ENCODE assay signal across 20 cellular contexts in the genomic region with DNA sequence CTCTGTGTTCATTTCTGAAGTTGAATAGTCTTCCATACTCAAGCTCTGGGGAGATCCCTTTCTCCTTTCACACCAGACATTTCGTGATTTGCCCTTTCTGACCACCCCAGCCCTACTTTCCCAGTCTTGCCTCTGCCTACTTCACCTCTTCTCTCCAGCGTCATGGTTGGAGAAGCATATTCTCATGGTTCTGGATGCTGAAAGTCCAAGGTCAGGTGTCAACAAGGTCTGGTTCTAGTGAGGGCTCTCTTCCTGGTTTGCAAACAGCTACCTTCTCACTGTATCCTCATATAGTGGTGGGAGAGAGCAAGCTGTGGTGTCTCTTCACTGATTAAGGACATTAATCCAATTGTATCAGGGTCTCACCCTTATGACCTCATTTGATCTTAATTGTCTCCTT.
"Had no signal": no experiment of that assay in that cellular context is flagged by ENCODE, and none has a peak within 500 bp of the region (broad histone marks: within the 10 kb centered on the region; RNA-seq: fewer than 3 reads in every experiment).

No MANE protein-coding gene starts in this region.

- H3K27ac ChIP-seq: Peyer's patch, SJCRH30 had no signal

- H3K27me3 ChIP-seq: Peyer's patch, SJCRH30 had no signal

- DNase-seq: KBM-7, MV-4-11, NCI-H1048, NCI-H1105, NCI-H1417, NCI-H146, NCI-H1694 treated with DMSO at 0.1 percent for 48 hours, NCI-H1930, NCI-H2081, NCI-H2107, NCI-H226, NCI-H446, NCI-H510A treated with DMSO at 0.1 percent for 48 hours, NCI-H526, PC-3, Peyer's patch, SHP77 treated with DMSO at 0.1 percent for 48 hours, SJCRH30, T-helper 1 cell had no signal

- FAIRE-seq: HTR-8/SVneo had no signal

- H3K4me1 ChIP-seq: SJCRH30 had no signal

- H3K36me3 ChIP-seq: Peyer's patch, SJCRH30 had no signal

- H3K4me3 ChIP-seq: Peyer's patch, SJCRH30 had no signal

- H3K9me3 ChIP-seq: Peyer's patch had no signal
